In the genomic region with DNA sequence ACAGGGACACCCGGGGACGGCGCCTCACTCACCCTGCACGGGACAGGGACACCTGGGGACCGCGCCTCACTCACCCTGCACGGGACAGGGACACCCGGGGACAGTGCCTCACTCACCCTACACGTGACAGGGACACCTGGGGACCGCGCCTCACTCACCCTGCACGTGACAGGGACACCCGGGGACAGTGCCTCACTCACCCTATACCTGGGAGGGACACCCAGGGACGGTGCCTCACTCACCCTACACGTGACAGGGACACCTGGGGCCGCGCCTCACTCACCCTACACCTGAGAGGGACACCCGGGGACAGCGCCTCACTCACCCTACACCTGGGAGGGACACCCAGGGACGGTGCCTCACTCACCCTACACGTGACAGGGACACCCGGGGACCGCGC, we compare ENCODE assay signal across 15 cellular contexts. TPM values are rescaled to one million over a fixed set of nuclear protein-coding genes. Genes with fewer than 3 reads are reported as not detected.
"Had no signal": no experiment of that assay in that cellular context is flagged by ENCODE, and none has a peak within 500 bp of the region (broad histone marks: within the 10 kb centered on the region; RNA-seq: fewer than 3 reads in every experiment).

No MANE protein-coding gene starts in this region.

RNA-seq across cellular contexts. Expression of gene TERT, which starts 3.9 kb away (rescaled TPM):
- total RNA-seq: dermis microvascular lymphatic vessel endothelial cell, esophagus mucosa, gastrocnemius medialis, glomerular endothelial cell, kidney epithelial cell, left cardiac atrium, left ventricle myocardium inferior, lower lobe of right lung, omental fat pad, right atrium auricular region, skeletal muscle tissue, thoracic aorta, tibial nerve, ureter, vagina had no signal
